ENCODE assay signal across 26 cellular contexts in genomic region chr1:44903261-44903660, GRCh38.
DNase-seq lines count a peak whose midpoint lies in the region; ATAC-seq and TF ChIP-seq lines count a peak whose summit lies in the region.
"Had no signal": no experiment of that assay in that cellular context is flagged by ENCODE, and none has a peak within 500 bp of the region (broad histone marks: within the 10 kb centered on the region; RNA-seq: fewer than 3 reads in every experiment).

No MANE protein-coding gene starts in this region.

- H4K20me1 ChIP-seq in neural progenitor cell (ENCODE audit: low read depth), result no peaks in the 10 kb centered on the region

- H3K36me3 Mint-ChIP-seq in MCF 10A (ENCODE audit: insufficient read depth, unreplicated experiment) (peaks cover 6% of the 10 kb centered on the region), nephron progenitor cell (ENCODE audit: low read depth) (no peaks in the 10 kb centered on the region), neural progenitor cell (no peaks in the 10 kb centered on the region)
- H3K36me3 Mint-ChIP-seq: stimulated activated effector memory CD8-positive, alpha-beta T cell treated with anti-CD3 and anti-CD28 coated beads, Interleukin-12 subunit alpha, Interleukin-12 subunit beta, amount 100 ng/mL, for 72 hours had no signal

- H3K4me1 ChIP-seq in breast epithelium (no peaks in the 10 kb centered on the region), heart left ventricle (peaks cover 0 to 19% (median 0%) of the 10 kb centered on the region in 12 donors), aorta (ENCODE audit: control insufficient read depth in 1 of 2, insufficient read depth in 2 of 2, low read length in 2 of 2) (no peaks in the 10 kb centered on the region), neural progenitor cell (no peaks in the 10 kb centered on the region)

- no peaks in the 10 kb centered on the region for H3K9me3 ChIP-seq in breast epithelium
- no peaks in the 10 kb centered on the region for H3K9me3 ChIP-seq in heart left ventricle
- no peaks in the 10 kb centered on the region for H3K9me3 ChIP-seq in aorta (ENCODE audit: control insufficient read depth, low read length)
- no peaks in the 10 kb centered on the region for H3K9me3 ChIP-seq in neural progenitor cell (ENCODE audit: low read depth)
- H3K9me3 ChIP-seq in MG63, result no peaks in the 10 kb centered on the region
- H3K9me3 ChIP-seq: esophagus muscularis mucosa had no signal

- H3K27ac Mint-ChIP-seq in MCF 10A (ENCODE audit: low read depth, unreplicated experiment), result no peak overlapping the region
- H3K27ac Mint-ChIP-seq in nephron progenitor cell, result peak overlapping the region; percentile 62
- H3K27ac Mint-ChIP-seq in neural progenitor cell, result no peak overlapping the region
- H3K27ac Mint-ChIP-seq: activated CD4-positive, alpha-beta T cell treated with anti-CD3 and anti-CD28 coated beads, Interleukin-2, amount 10 ng/mL, durations not matched to agents 7 days and 5 days; stimulated activated effector memory CD8-positive, alpha-beta T cell treated with anti-CD3 and anti-CD28 coated beads, Interleukin-12 subunit alpha, Interleukin-12 subunit beta, amount 100 ng/mL, for 72 hours had no signal

- POLR2A ChIA-PET in MCF 10A (lab: Yijun Ruan, JAX), result interaction anchor here (1.1 kb wide), 1 partner anchor 21 kb away, joined by 3 read pairs; no protein-coding TSS in a partner anchor

- no peaks in the 10 kb centered on the region for H3K4me1 Mint-ChIP-seq in MCF 10A (ENCODE audit: insufficient read depth, unreplicated experiment)
- H3K4me1 Mint-ChIP-seq in nephron progenitor cell, result peaks cover 8% of the 10 kb centered on the region
- H3K4me1 Mint-ChIP-seq in neural progenitor cell, result no peaks in the 10 kb centered on the region
- H3K4me1 Mint-ChIP-seq: activated CD4-positive, alpha-beta T cell treated with anti-CD3 and anti-CD28 coated beads, Interleukin-2, amount 10 ng/mL, durations not matched to agents 7 days and 5 days; central memory CD8-positive, alpha-beta T cell; neural crest cell; stimulated activated effector memory CD8-positive, alpha-beta T cell treated with anti-CD3 and anti-CD28 coated beads, Interleukin-12 subunit alpha, Interleukin-12 subunit beta, amount 100 ng/mL, for 72 hours had no signal

- no peaks in the 10 kb centered on the region for H3K9me3 Mint-ChIP-seq in MCF 10A (ENCODE audit: unreplicated experiment)
- H3K9me3 Mint-ChIP-seq in nephron progenitor cell, result no peaks in the 10 kb centered on the region
- no peaks in the 10 kb centered on the region for H3K9me3 Mint-ChIP-seq in neural progenitor cell
- H3K9me3 Mint-ChIP-seq: activated CD4-positive, alpha-beta T cell treated with anti-CD3 and anti-CD28 coated beads, Interleukin-2, amount 10 ng/mL, durations not matched to agents 7 days and 5 days; central memory CD8-positive, alpha-beta T cell; neural crest cell; stimulated activated effector memory CD8-positive, alpha-beta T cell treated with anti-CD3 and anti-CD28 coated beads, Interleukin-12 subunit alpha, Interleukin-12 subunit beta, amount 100 ng/mL, for 72 hours had no signal

- CTCF ChIA-PET in MCF 10A (lab: Yijun Ruan, JAX), result interaction anchor here (0.7 to 1.7 kb wide), 4 partner anchors 9 to 67 kb away, joined by 3 to 5 read pairs (median 4); no protein-coding TSS in a partner anchor

- H3K27me3 ChIP-seq in breast epithelium (no peaks in the 10 kb centered on the region), heart left ventricle (no peaks in the 10 kb centered on the region), aorta (ENCODE audit: control insufficient read depth in 1 of 2, insufficient read depth in 2 of 2, low read length in 1 of 2) (no peaks in the 10 kb centered on the region), neural progenitor cell (no peaks in the 10 kb centered on the region), MG63 (no peaks in the 10 kb centered on the region)
- H3K27me3 ChIP-seq: esophagus muscularis mucosa had no signal

- intact Hi-C loops in breast epithelium (cut with DNase I; ENCODE audit: low total_unique reads) (no loop called here), MCF 10A (cut with micrococcal nuclease) (no loop called here), heart left ventricle (cut with DNase I) (loop anchor here in 1 of 10 donors (5.0 kb wide), 1 partner anchor 56 kb away; no protein-coding TSS in a partner anchor), aorta (cut with DNase I) (no loop called here)

- H3K27me3 Mint-ChIP-seq in MCF 10A (ENCODE audit: insufficient read depth, unreplicated experiment), result no peaks in the 10 kb centered on the region
- no peaks in the 10 kb centered on the region for H3K27me3 Mint-ChIP-seq in nephron progenitor cell (ENCODE audit: low read depth, poor library complexity)
- H3K27me3 Mint-ChIP-seq in neural progenitor cell (ENCODE audit: insufficient read depth, low read depth), result no peaks in the 10 kb centered on the region
- H3K27me3 Mint-ChIP-seq: activated CD4-positive, alpha-beta T cell treated with anti-CD3 and anti-CD28 coated beads, Interleukin-2, amount 10 ng/mL, durations not matched to agents 7 days and 5 days; central memory CD8-positive, alpha-beta T cell had no signal

- no peak overlapping the region for H3K4me3 ChIP-seq in breast epithelium
- H3K4me3 ChIP-seq in heart left ventricle, result peak overlapping the region in 3 of 12 donors; percentile 8 to 27 (median 22)
- H3K4me3 ChIP-seq in aorta (ENCODE audit: low read length in 2 of 2), result no peak overlapping the region
- H3K4me3 ChIP-seq in neural progenitor cell, result no peak overlapping the region
- no peak overlapping the region for H3K4me3 ChIP-seq in MG63
- H3K4me3 ChIP-seq: esophagus muscularis mucosa had no signal

- H3K27ac ChIP-seq in breast epithelium, result peak overlapping the region; percentile 1 to 49
- H3K27ac ChIP-seq in heart left ventricle, result peak overlapping the region in 7 of 12 donors; percentile 1 to 55 (median 44)
- H3K27ac ChIP-seq in aorta (ENCODE audit: low read depth in 1 of 2, low read length in 2 of 2), result peak overlapping the region in 1 of 2 donors; percentile 30
- no peak overlapping the region for H3K27ac ChIP-seq in neural progenitor cell
- H3K27ac ChIP-seq: esophagus muscularis mucosa, HL-60 had no signal

- ATAC-seq in heart left ventricle (peak; percentile 59 to 92 (median 83)), aorta (ENCODE audit: low FRiP score) (peak; percentile 72)
- ATAC-seq: PC-3; stimulated activated effector memory CD8-positive, alpha-beta T cell treated with anti-CD3 and anti-CD28 coated beads, Interleukin-12 subunit alpha, Interleukin-12 subunit beta, amount 100 ng/mL, for 72 hours had no signal

- H2AFZ ChIP-seq in neural progenitor cell (replicated peaks), result no peak overlapping the region

- TF ChIP-seq CTCF in breast epithelium (IDR thresholded peaks at IDR 0.05) (no peak), MCF 10A (IDR thresholded peaks at IDR 0.05; ENCODE audit: unreplicated experiment) (no peak), heart left ventricle (IDR thresholded peaks at IDR 0.05) (no peak), nephron progenitor cell (IDR thresholded peaks at IDR 0.05) (no peak), neural progenitor cell (IDR thresholded peaks at IDR 0.05) (no peak)

- no TSS peak for BruUV-seq in MCF 10A (replicated peaks; lab: Mats Ljungman, UMichigan)

- H3K36me3 ChIP-seq in breast epithelium (no peaks in the 10 kb centered on the region), heart left ventricle (no peaks in the 10 kb centered on the region), aorta (ENCODE audit: control insufficient read depth in 1 of 2, insufficient read depth in 2 of 2, low read length in 1 of 2) (no peaks in the 10 kb centered on the region), neural progenitor cell (no peaks in the 10 kb centered on the region), MG63 (no peaks in the 10 kb centered on the region)
- H3K36me3 ChIP-seq: esophagus muscularis mucosa had no signal

- DNase-seq in breast epithelium (ENCODE audit: low spot score in 2 of 2) (no peak), MCF 10A (ENCODE audit: unreplicated experiment) (no peak), heart left ventricle (peak in 4 of 5 donors; percentile 44 to 66 (median 61)), nephron progenitor cell (no peak), aorta (no peak), neural progenitor cell (ENCODE audit: low spot score) (no peak), MG63 (no peak), occipital lobe (lab: John Stamatoyannopoulos, UW) (no peak)
- DNase-seq: activated CD4-positive, alpha-beta T cell treated with anti-CD3 and anti-CD28 coated beads, Interleukin-2, amount 10 ng/mL, durations not matched to agents 7 days and 5 days; activated CD8-positive, alpha-beta memory T cell treated with anti-CD3 and anti-CD28 coated beads, Interleukin-2, amount 50 U/mL, for 4 hours; activated effector memory CD4-positive, alpha-beta T cell treated with anti-CD3 and anti-CD28 coated beads, Interleukin-2, amount 50 U/mL, for 16 hours; C1 segment of cervical spinal cord; effector CD8-positive, alpha-beta T cell; GF-D8; HCEC 1CT; mesendoderm; NCI-H1694 treated with DMSO at 0.1 percent for 48 hours; NCI-H226; PC-3; T-helper 1 cell; trophoblast cell had no signal

- TF ChIP-seq POLR2A in breast epithelium (IDR thresholded peaks at IDR 0.05) (no peak), heart left ventricle (IDR thresholded peaks at IDR 0.05) (no peak)

- no peak overlapping the region for H3K9ac ChIP-seq in neural progenitor cell

- H3K4me3 Mint-ChIP-seq in MCF 10A (ENCODE audit: unreplicated experiment) (no peak overlapping the region), nephron progenitor cell (no peak overlapping the region), neural progenitor cell (no peak overlapping the region)
- H3K4me3 Mint-ChIP-seq: activated CD4-positive, alpha-beta T cell treated with anti-CD3 and anti-CD28 coated beads, Interleukin-2, amount 10 ng/mL, durations not matched to agents 7 days and 5 days; central memory CD8-positive, alpha-beta T cell; neural crest cell; stimulated activated effector memory CD8-positive, alpha-beta T cell treated with anti-CD3 and anti-CD28 coated beads, Interleukin-12 subunit alpha, Interleukin-12 subunit beta, amount 100 ng/mL, for 72 hours had no signal

- H3K4me2 ChIP-seq in neural progenitor cell, result no peak overlapping the region

- no peaks in the 10 kb centered on the region for H3F3A ChIP-seq in neural progenitor cell (ENCODE audit: low read depth)

- no peaks in the 10 kb centered on the region for H3K79me2 ChIP-seq in neural progenitor cell (ENCODE audit: low read depth)

Comparison
In these comparisons a context has a peak if more than half of its experiments do, and no peak if none do; other contexts are left out.
1. DNase-seq: peak in heart left ventricle (4 of 5); none in breast epithelium (0 of 2), MCF 10A (single experiment), nephron progenitor cell (single experiment), aorta (0 of 2), neural progenitor cell (single experiment), MG63 (single experiment) and occipital lobe (single experiment).